In genomic region chr10:48653944-48654698, GRCh38 we compare ENCODE assay signal across 2 cellular contexts.
TF ChIP-seq lines count a peak whose summit lies in the region.

No MANE protein-coding gene starts in this region.

TF ChIP-seq in IMR-90, 13 proteins besides CTCF, POLR2A, EP300 and RAD21:
- TF ChIP-seq MAZ (IDR thresholded peaks at IDR 0.05; ENCODE audit: borderline replicate concordance, low read depth, low read length) (no peak), CHD1 (IDR thresholded peaks at IDR 0.05; ENCODE audit: low read depth, low read length) (no peak), FOS (IDR thresholded peaks at IDR 0.05; ENCODE audit: low read depth, low read length) (no peak), RCOR1 (IDR thresholded peaks at IDR 0.05; ENCODE audit: insufficient replicate concordance, low read length) (no peak), SMC3 (IDR thresholded peaks at IDR 0.05; ENCODE audit: low read depth, low read length) (no peak), USF2 (IDR thresholded peaks at IDR 0.05; ENCODE audit: low read depth, low read length) (no peak), RFX5 (IDR thresholded peaks at IDR 0.05; ENCODE audit: low read depth, low read length) (no peak), MAFK (IDR thresholded peaks at IDR 0.05; ENCODE audit: low read depth, low read length) (no peak), CEBPB (IDR thresholded peaks at IDR 0.05; ENCODE audit: low read depth, low read length) (no peak), BHLHE40 (IDR thresholded peaks at IDR 0.05; ENCODE audit: low read depth, low read length) (no peak), ELK1 (IDR thresholded peaks at IDR 0.05; ENCODE audit: borderline replicate concordance, low read depth, low read length) (no peak), NFE2L2 (IDR thresholded peaks at IDR 0.05; ENCODE audit: low read depth, low read length) (no peak), MXI1 (IDR thresholded peaks at IDR 0.05; ENCODE audit: borderline replicate concordance, low read depth, low read length) (no peak)

TF ChIP-seq in endothelial cell of umbilical vein, 7 proteins besides CTCF, POLR2A, EP300 and RAD21:
- TF ChIP-seq JUN (IDR thresholded peaks at IDR 0.05; ENCODE audit: borderline replicate concordance, insufficient read depth, insufficient read length, low read depth) (no peak), GATA2 (IDR thresholded peaks at IDR 0.05; ENCODE audit: insufficient read depth, insufficient read length, low read depth, low read length) (no peak), EZH2 (IDR thresholded peaks at IDR 0.05; ENCODE audit: borderline replicate concordance, low read depth, low read length, severe bottlenecking) (no peak), FOS (IDR thresholded peaks at IDR 0.05; ENCODE audit: borderline replicate concordance, insufficient read depth, low read length) (no peak), POLR2AphosphoS5 (IDR thresholded peaks at IDR 0.05; ENCODE audit: insufficient read depth, low read depth, low read length) (no peak), MYC (IDR thresholded peaks at IDR 0.05; ENCODE audit: low read depth, low read length) (no peak), MAX (IDR thresholded peaks at IDR 0.05; ENCODE audit: insufficient read depth, insufficient read length) (no peak)
TF ChIP-seq in endothelial cell of umbilical vein: peak in this region for 0.
